ENCODE assay signal across 8 cellular contexts in genomic region chr18:26091047-26091630, GRCh38. TPM values are rescaled to one million over a fixed set of nuclear protein-coding genes. Genes with fewer than 3 reads are reported as not detected.
DNase-seq lines count a peak whose midpoint lies in the region; ATAC-seq and TF ChIP-seq lines count a peak whose summit lies in the region.

No MANE protein-coding gene starts in this region.

- H2BK120ac ChIP-seq in IMR-90 (ENCODE audit: low read depth, low read length): peak overlapping the region; percentile 88

- peak overlapping the region; percentile 93 for H3K4me2 ChIP-seq in IMR-90 (ENCODE audit: low read depth, low read length)

- H4K5ac ChIP-seq in IMR-90 (ENCODE audit: low read depth, low read length): peak overlapping the region; percentile 79

- peak overlapping the region; percentile 91 for H3K4ac ChIP-seq in IMR-90 (ENCODE audit: low read depth, low read length)

- H3K27ac ChIP-seq in IMR-90 (ENCODE audit: insufficient read depth, low read length): peak overlapping the region; percentile 96
- peak overlapping the region; percentile 93 for H3K27ac ChIP-seq in WERI-Rb-1
- peak overlapping the region; percentile 96 for H3K27ac ChIP-seq in ovary

- H4K20me1 ChIP-seq in IMR-90 (ENCODE audit: insufficient read depth, low read length): peaks cover 16% of the 10 kb centered on the region

- H3K9ac ChIP-seq in IMR-90 (ENCODE audit: low read depth, low read length): peak overlapping the region; percentile 80

- DNase-seq in DMS 273 (lab: John Stamatoyannopoulos, UW; ENCODE audit: unreplicated experiment) (peak; percentile 88), DMS 273 treated with DMSO at 0.1 percent for 48 hours (lab: John Stamatoyannopoulos, UW) (no peak), IMR-90 (no peak), WERI-Rb-1 (no peak), fibroblast of pulmonary artery (ENCODE audit: low read depth) (no peak), ovary (peak in 3 of 5 donors; percentile 59 to 71 (median 65)), iPS-NIHi7 (ENCODE audit: extremely low spot score) (no peak)

- H3K27me3 ChIP-seq in IMR-90 (ENCODE audit: control insufficient read depth, insufficient read depth, low read length) (no peaks in the 10 kb centered on the region), WERI-Rb-1 (ENCODE audit: insufficient read depth, low read depth, severe bottlenecking) (no peaks in the 10 kb centered on the region), ovary (no peaks in the 10 kb centered on the region)

- ATAC-seq in GM21723 (IDR thresholded peaks at IDR 0.05; ENCODE audit: unreplicated experiment): peak; percentile 45
- peak; percentile 55 for ATAC-seq in IMR-90 (ENCODE audit: low read depth)

- in situ Hi-C loops in IMR-90 (cut with MboI; ENCODE audit: low sequenced_read_pairs): no loop called here

- peak overlapping the region; percentile 95 for H3K14ac ChIP-seq in IMR-90 (replicated peaks; ENCODE audit: low read depth, low read length)

- CTCF ChIA-PET in IMR-90 (lab: Yijun Ruan, JAX): no interaction called here

- peak overlapping the region; percentile 91 for H4K91ac ChIP-seq in IMR-90 (ENCODE audit: insufficient read depth, low read depth, low read length)

- H3K4me1 ChIP-seq in IMR-90 (ENCODE audit: control insufficient read depth, insufficient read depth, low read length) (no peaks in the 10 kb centered on the region; the same call in 1 of the 2 replicates), ovary (ENCODE audit: insufficient read depth) (no peaks in the 10 kb centered on the region)

- no TSS peak for BruUV-seq in IMR-90 (replicated peaks; lab: Mats Ljungman, UMichigan)

- H3K9me1 ChIP-seq in IMR-90 (ENCODE audit: insufficient read depth, low read length): no peaks in the 10 kb centered on the region

- no peak overlapping the region for H2AK5ac ChIP-seq in IMR-90 (ENCODE audit: low read depth, low read length)

- H3K18ac ChIP-seq in IMR-90 (ENCODE audit: low read depth, low read length): peak overlapping the region; percentile 77

- H3K9me3 ChIP-seq in IMR-90 (ENCODE audit: control insufficient read depth, insufficient read depth, low read length) (no peaks in the 10 kb centered on the region), WERI-Rb-1 (ENCODE audit: severe bottlenecking) (no peaks in the 10 kb centered on the region), ovary (no peaks in the 10 kb centered on the region)

- H2AK9ac ChIP-seq in IMR-90 (replicated peaks; ENCODE audit: low read depth, low read length, poor library complexity): peak overlapping the region; percentile 100

- peak overlapping the region; percentile 76 to 84 for H4K8ac ChIP-seq in IMR-90 (ENCODE audit: low read depth in 2 of 2, low read length in 2 of 2)

- H3K4me3 ChIP-seq in IMR-90 (ENCODE audit: insufficient read depth, low read depth, low read length): peak overlapping the region; percentile 91
- peak overlapping the region; percentile 90 for H3K4me3 ChIP-seq in WERI-Rb-1 (ENCODE audit: low read depth, low read length)
- H3K4me3 ChIP-seq in fibroblast of pulmonary artery (replicated peaks; ENCODE audit: low read depth, low read length): peak overlapping the region; percentile 84
- H3K4me3 ChIP-seq in ovary: peak overlapping the region; percentile 89

- POLR2A ChIA-PET in IMR-90 (lab: Charles Lee; ENCODE audit: unreplicated experiment): no interaction called here

- H3K23ac ChIP-seq in IMR-90 (ENCODE audit: low read depth, low read length): peak overlapping the region; percentile 34

- H2BK15ac ChIP-seq in IMR-90 (ENCODE audit: low read depth, low read length): peak overlapping the region; percentile 35; the same call in 2 of the 3 replicates

- H3K79me1 ChIP-seq in IMR-90 (ENCODE audit: low read depth in 1 of 2, low read length in 2 of 2): peaks cover 0 to 28% of the 10 kb centered on the region in 2 experiments; a peak in 2 of 4 replicates

- no peak for TF ChIP-seq EP300 in ovary (IDR thresholded peaks at IDR 0.05)

- peak overlapping the region; percentile 51 for H3K56ac ChIP-seq in IMR-90 (ENCODE audit: extremely low read depth, insufficient read depth, low read length)

- no peak for TF ChIP-seq CTCF in IMR-90 (conservative IDR thresholded peaks at IDR 0.05; ENCODE audit: low read depth, low read length)
- no peak for TF ChIP-seq CTCF in WERI-Rb-1 (IDR thresholded peaks at IDR 0.05; ENCODE audit: low read depth, low read length)
- no peak for TF ChIP-seq CTCF in fibroblast of pulmonary artery (IDR thresholded peaks at IDR 0.05; ENCODE audit: low read length, missing control alignments)
- no peak for TF ChIP-seq CTCF in ovary (IDR thresholded peaks at IDR 0.05)

- WGBS in IMR-90 (ENCODE audit: extremely low coverage in 2 of 2, insufficient read length in 1 of 2), 2 experiments: 2% methylated on average over 10 of the region's 29 CpGs; no CpG with 5 or more reads in 1 of the 2 experiments
- 2% methylated on average over 29 of the region's 29 CpGs for WGBS in ovary, 3 donors

- intact Hi-C loops in IMR-90 (cut with micrococcal nuclease): no loop called here
- intact Hi-C loops in ovary (cut with DNase I): no loop called here

- H2BK20ac ChIP-seq in IMR-90 (ENCODE audit: low read depth, low read length): no peak overlapping the region

- dilution Hi-C loops in IMR-90 (cut with HindIII; ENCODE audit: low sequenced_read_pairs, unreplicated experiment): no loop called here

- no peak for TF ChIP-seq POLR2A in IMR-90 (IDR thresholded peaks at IDR 0.05; ENCODE audit: low read depth, low read length)
- TF ChIP-seq POLR2A in ovary (IDR thresholded peaks at IDR 0.05): no peak

- peak overlapping the region; percentile 92 for H2BK5ac ChIP-seq in IMR-90 (ENCODE audit: low read depth, low read length, poor library complexity, severe bottlenecking)

- TF ChIP-seq RAD21 in IMR-90 (IDR thresholded peaks at IDR 0.05; ENCODE audit: low read length): no peak; the same call in 1 of the 2 replicates

- peak overlapping the region; percentile 100 for H2AFZ ChIP-seq in IMR-90 (replicated peaks; ENCODE audit: low read length, poor library complexity)

- H3K36me3 ChIP-seq in IMR-90 (ENCODE audit: control insufficient read depth, insufficient read depth, low read length) (peaks cover 2% of the 10 kb centered on the region), WERI-Rb-1 (peaks cover 16% of the 10 kb centered on the region), ovary (no peaks in the 10 kb centered on the region)

TF ChIP-seq in IMR-90, 13 proteins besides CTCF, POLR2A, EP300 and RAD21:
- TF ChIP-seq MAFK (IDR thresholded peaks at IDR 0.05; ENCODE audit: low read depth, low read length) (no peak), CEBPB (IDR thresholded peaks at IDR 0.05; ENCODE audit: low read depth, low read length) (0 out of 2 replicates have a peak, but pooled peaks have one; percentile 13), RCOR1 (IDR thresholded peaks at IDR 0.05; ENCODE audit: insufficient replicate concordance, low read length) (no peak)

RNA-seq across cellular contexts. Expression of gene SS18, which starts 0.7 kb away (rescaled TPM):
- 171 and 242 TPM in 2 replicates for total RNA-seq in IMR-90 (2012; rRNA removed)
- 112 and 116 TPM in 2 replicates for polyA plus RNA-seq in IMR-90 (2012; rRNA removed)
- 33.1 and 53.2 TPM in 2 replicates for polyA plus RNA-seq in IMR-90 (2012; cell fraction: cytosol; rRNA removed)
- polyA plus RNA-seq in IMR-90 (2012; cell fraction: nucleus; rRNA removed; ENCODE audit: low replicate concordance): 182 and 391 TPM in 2 replicates
- total RNA-seq in ovary: 10 to 100 TPM; 64.6 to 95.5 (median 82.8) TPM
- polyA plus RNA-seq in ovary: 10 to 100 TPM; 59.1 to 75.1 TPM

RNA-seq across cellular contexts. Expression of gene PSMA8, which starts 42.5 kb away (rescaled TPM):
- total RNA-seq in IMR-90 (2012; rRNA removed) (not detected in 2 replicates), ovary (under 1 TPM in 3 of 7 donors, not detected in 4; 0.12 to 0.25 (median 0.15) TPM)
- polyA plus RNA-seq in IMR-90 (2012; rRNA removed) (not detected in 2 replicates), ovary (under 1 TPM in 1 of 2 donors, not detected in 1; 0.17 TPM)
- not detected in 2 replicates for polyA plus RNA-seq in IMR-90 (2012; cell fraction: cytosol; rRNA removed)
- polyA plus RNA-seq in IMR-90 (2012; cell fraction: nucleus; rRNA removed; ENCODE audit: low replicate concordance): not detected in 2 replicates

Comparison
In these comparisons a context has a peak if more than half of its experiments do, and no peak if none do; other contexts are left out.
1. DNase-seq: peak in DMS 273 (single experiment) and ovary (3 of 5); none in DMS 273 treated with DMSO at 0.1 percent for 48 hours (single experiment), IMR-90 (single experiment), WERI-Rb-1 (single experiment), fibroblast of pulmonary artery (single experiment) and iPS-NIHi7 (single experiment).
2. Peak in every context shown above with its lines, with median percentiles within 50 percentile points of each other: H3K27ac ChIP-seq and H3K4me3 ChIP-seq.